Comparison of ENCODE assay signal across 10 cellular contexts in the genomic region with DNA sequence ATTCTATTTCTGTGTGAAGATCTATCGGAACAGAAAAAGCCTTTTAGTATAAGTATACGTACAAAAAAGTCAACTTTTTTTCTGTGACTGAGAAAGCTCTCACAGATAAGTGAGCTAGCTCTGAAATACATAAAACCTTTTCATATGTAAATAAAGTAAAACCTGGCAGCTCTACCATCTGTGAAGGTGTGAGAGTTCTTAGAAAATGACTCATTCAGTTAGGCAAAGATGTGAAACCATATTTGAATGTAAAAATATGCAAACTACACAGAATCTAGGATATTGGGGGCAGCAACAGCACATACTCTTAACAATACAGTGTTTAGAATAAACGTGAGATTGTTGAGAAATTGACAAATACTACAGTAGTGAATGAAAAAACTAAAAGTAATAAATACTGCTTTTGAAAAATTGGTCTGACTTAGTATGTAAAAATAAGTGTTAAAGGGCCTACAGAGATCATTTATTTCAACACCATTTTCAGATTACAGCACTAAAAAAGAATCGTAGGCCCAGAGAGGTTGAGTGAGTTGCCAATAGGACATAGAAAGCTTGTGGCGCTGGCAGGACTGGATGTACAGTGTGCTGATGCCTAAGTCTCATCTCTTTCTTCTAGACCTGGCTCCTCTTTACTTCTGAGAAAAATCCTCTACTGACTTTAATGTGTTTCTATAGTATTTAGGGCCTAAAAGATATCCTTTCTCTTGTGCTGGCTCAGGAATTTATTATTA. TPM values are rescaled to one million over a fixed set of nuclear protein-coding genes. Genes with fewer than 3 reads are reported as not detected.
DNase-seq lines count a peak whose midpoint lies in the region; ATAC-seq and TF ChIP-seq lines count a peak whose summit lies in the region.
"Had no signal": no experiment of that assay in that cellular context is flagged by ENCODE, and none has a peak within 500 bp of the region (broad histone marks: within the 10 kb centered on the region; RNA-seq: fewer than 3 reads in every experiment).

No MANE protein-coding gene starts in this region.

- H3K4me1 Mint-ChIP-seq in chondrocyte (ENCODE audit: low read depth) (peaks cover 5% of the 10 kb centered on the region), nephron progenitor cell (no peaks in the 10 kb centered on the region)

- H3K36me3 Mint-ChIP-seq in chondrocyte (ENCODE audit: low read depth) (no peaks in the 10 kb centered on the region), nephron progenitor cell (ENCODE audit: low read depth) (no peaks in the 10 kb centered on the region)

- no peak overlapping the region for H3K4me3 Mint-ChIP-seq in chondrocyte (ENCODE audit: unreplicated experiment)
- no peak overlapping the region for H3K4me3 Mint-ChIP-seq in nephron progenitor cell

- DNase-seq in epithelial cell of esophagus (ENCODE audit: low read depth), result peak; percentile 64
- DNase-seq in chondrocyte (ENCODE audit: low spot score), result no peak
- no peak for DNase-seq in nephron progenitor cell
- no peak for DNase-seq in D341Med (ENCODE audit: low spot score)
- DNase-seq in NCI-H345 (lab: John Stamatoyannopoulos, UW), result no peak
- DNase-seq: lower lobe of right lung, SJCRH30 had no signal

- H3K4me3 ChIP-seq in epithelial cell of esophagus (ENCODE audit: low read length), result no peak overlapping the region
- H3K4me3 ChIP-seq: lower lobe of right lung, SJCRH30 had no signal

- no peak for TF ChIP-seq CTCF in epithelial cell of esophagus (IDR thresholded peaks at IDR 0.05; ENCODE audit: insufficient read depth, low read depth, low read length, missing control alignments)
- TF ChIP-seq CTCF in chondrocyte (IDR thresholded peaks at IDR 0.05), result no peak
- no peak for TF ChIP-seq CTCF in nephron progenitor cell (IDR thresholded peaks at IDR 0.05)

- H3K27me3 Mint-ChIP-seq in chondrocyte (ENCODE audit: low read depth) (no peaks in the 10 kb centered on the region), nephron progenitor cell (ENCODE audit: low read depth, poor library complexity) (no peaks in the 10 kb centered on the region)

- no peak overlapping the region for H3K27ac Mint-ChIP-seq in chondrocyte (ENCODE audit: unreplicated experiment)
- no peak overlapping the region for H3K27ac Mint-ChIP-seq in nephron progenitor cell

- ATAC-seq in GM18508 (IDR thresholded peaks at IDR 0.05; ENCODE audit: insufficient read depth, unreplicated experiment) (peak; percentile 82), GM21529 (IDR thresholded peaks at IDR 0.05; ENCODE audit: unreplicated experiment) (peak; percentile 86), HG03520 (IDR thresholded peaks at IDR 0.05; ENCODE audit: unreplicated experiment) (peak; percentile 91)

- H3K9me3 Mint-ChIP-seq in chondrocyte (ENCODE audit: low read depth) (no peaks in the 10 kb centered on the region), nephron progenitor cell (no peaks in the 10 kb centered on the region)

RNA-seq across cellular contexts. Expression of a gene that starts 19.8 kb away (rescaled TPM):
- total RNA-seq in chondrocyte, result not detected in 3 replicates
- total RNA-seq: lower lobe of right lung, SJCRH30 had no signal
